1 cellular context compared by ENCODE assay signal in genomic region chr1:155834296-155834926, GRCh38.
TF ChIP-seq lines count a peak whose summit lies in the region.

No MANE protein-coding gene starts in this region.

TF ChIP-seq in K562, 482 proteins besides CTCF, POLR2A, EP300 and RAD21 (continued from another document and continues in another):
- no peak for TF ChIP-seq PRDM10 (IDR thresholded peaks at IDR 0.05; ENCODE audit: partially characterized antibody)
- no peak for TF ChIP-seq ZNF212 (CRISPR knock-in tag; IDR thresholded peaks at IDR 0.05)
- no peak for TF ChIP-seq ZBTB11 (CRISPR knock-in tag; IDR thresholded peaks at IDR 0.05)
- no peak for TF ChIP-seq NR2C2 (CRISPR knock-in tag; IDR thresholded peaks at IDR 0.05)
- TF ChIP-seq NR2C2 (tag; IDR thresholded peaks at IDR 0.05): no peak
- TF ChIP-seq MGA (IDR thresholded peaks at IDR 0.05): peak; percentile 64
- TF ChIP-seq RERE (CRISPR knock-in tag; IDR thresholded peaks at IDR 0.05; ENCODE audit: borderline replicate concordance): no peak
- no peak for TF ChIP-seq ZNF766 (CRISPR knock-in tag; conservative IDR thresholded peaks at IDR 0.05)
- no peak for TF ChIP-seq RBM34 (IDR thresholded peaks at IDR 0.05; ENCODE audit: borderline replicate concordance, insufficient read depth, low read length)
- no peak for TF ChIP-seq POLR2AphosphoS2 (IDR thresholded peaks at IDR 0.05; ENCODE audit: low read length)
- TF ChIP-seq POLR3G (IDR thresholded peaks at IDR 0.05; ENCODE audit: extremely low read depth, insufficient read length, insufficient replicate concordance): no peak
- no peak for TF ChIP-seq RBM39 (optimal IDR thresholded peaks at IDR 0.05; ENCODE audit: low read depth, low read length)
- no peak for TF ChIP-seq ZNF79 (CRISPR knock-in tag; IDR thresholded peaks at IDR 0.05; ENCODE audit: low read depth)
- TF ChIP-seq HDAC2 (IDR thresholded peaks at IDR 0.05): peak; percentile 18; the same call in 1 of the 2 replicates
- no peak for TF ChIP-seq CGGBP1 (CRISPR knock-in tag; IDR thresholded peaks at IDR 0.05)
- TF ChIP-seq ZNF311 (CRISPR knock-in tag; IDR thresholded peaks at IDR 0.05): no peak
- no peak for TF ChIP-seq HIVEP1 (CRISPR knock-in tag; IDR thresholded peaks at IDR 0.05)
- no peak for TF ChIP-seq SP2 (IDR thresholded peaks at IDR 0.05; ENCODE audit: extremely low read depth, low read depth, low read length, poor library complexity, severe bottlenecking)
- no peak for TF ChIP-seq NUFIP1 (IDR thresholded peaks at IDR 0.05; ENCODE audit: partially characterized antibody)
- no peak for TF ChIP-seq ZNF644 (tag; IDR thresholded peaks at IDR 0.05; ENCODE audit: low read depth)
- peak; percentile 59; the same call in 1 of the 2 replicates for TF ChIP-seq SUPT5H (IDR thresholded peaks at IDR 0.05)
- TF ChIP-seq HNRNPK (IDR thresholded peaks at IDR 0.05; ENCODE audit: low read depth, low read length, poor library complexity, severe bottlenecking): no peak
- TF ChIP-seq CC2D1A (IDR thresholded peaks at IDR 0.05): no peak
- 0 out of 2 replicates have a peak, but pooled peaks have one; percentile 34 for TF ChIP-seq DEAF1 (CRISPR knock-in tag; IDR thresholded peaks at IDR 0.05)
- TF ChIP-seq HNRNPH1 (optimal IDR thresholded peaks at IDR 0.05; ENCODE audit: low read depth, low read length): no peak
- no peak for TF ChIP-seq CBX1 (IDR thresholded peaks at IDR 0.05; ENCODE audit: low read depth)
- TF ChIP-seq ZBTB17 (CRISPR knock-in tag; IDR thresholded peaks at IDR 0.05): peak; percentile 73; the same call in 1 of the 2 replicates
- TF ChIP-seq TCF7L2 (IDR thresholded peaks at IDR 0.05; ENCODE audit: low read depth, low read length): no peak
- no peak for TF ChIP-seq FOXM1 (IDR thresholded peaks at IDR 0.05; ENCODE audit: low read depth)
- TF ChIP-seq FOXM1 (CRISPR knock-in tag; IDR thresholded peaks at IDR 0.05; ENCODE audit: low read depth): no peak
- no peak for TF ChIP-seq HMG20B (CRISPR knock-in tag; IDR thresholded peaks at IDR 0.05)
- TF ChIP-seq MTF1 (CRISPR knock-in tag; IDR thresholded peaks at IDR 0.05; ENCODE audit: borderline replicate concordance): no peak
